ENCODE assay signal across 8 cellular contexts in the genomic region with DNA sequence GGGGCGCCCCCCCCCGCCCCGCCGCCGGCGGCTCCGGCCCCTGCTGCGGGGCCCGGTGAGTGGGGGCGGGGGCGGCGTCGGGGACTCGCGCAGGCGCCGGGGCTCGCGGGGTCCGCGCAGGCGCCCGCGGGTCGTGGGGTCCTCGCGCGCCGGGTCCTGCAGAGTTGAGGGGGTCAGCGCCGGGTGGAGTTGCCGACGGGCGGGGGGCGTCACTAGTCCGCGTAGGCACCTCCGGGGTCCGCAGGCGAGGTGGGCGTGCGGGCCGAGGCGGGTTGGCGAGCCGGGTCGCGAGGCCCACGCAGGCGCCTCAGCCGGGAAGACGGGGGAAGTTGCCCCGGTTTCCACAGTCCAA. TPM values are rescaled to one million over a fixed set of nuclear protein-coding genes. Genes with fewer than 3 reads are reported as not detected.
DNase-seq lines count a peak whose midpoint lies in the region; ATAC-seq, FAIRE-seq and TF ChIP-seq lines count a peak whose summit lies in the region.

No MANE protein-coding gene starts in this region.

- FAIRE-seq in K562 (lab: Jason Lieb, UNC) (no peak), GM12892 (lab: Jason Lieb, UNC) (no peak)

- in situ Hi-C loops in K562 (cut with MboI) = no loop called here

- no peak for TF ChIP-seq EP300 in K562 (IDR thresholded peaks at IDR 0.05; ENCODE audit: low read length)

- H3K4me3 ChIP-seq in HCT116 (replicated peaks in 1 of 2; ENCODE audit: low read depth in 1 of 2, low read length in 2 of 2) (peak overlapping the region; percentile 89 to 96), OCI-LY1 (ENCODE audit: low read depth, low read length, poor library complexity, severe bottlenecking) (peak overlapping the region; percentile 94), K562 (peak overlapping the region; percentile 94)

- no peaks in the 10 kb centered on the region for H3K9me3 Mint-ChIP-seq in stimulated activated effector memory CD8-positive, alpha-beta T cell treated with anti-CD3 and anti-CD28 coated beads, Interleukin-12 subunit alpha, Interleukin-12 subunit beta, amount 100 ng/mL, for 72 hours

- TF ChIP-seq CTCF in HCT116 (IDR thresholded peaks at IDR 0.05 in 2 of 3, conservative IDR thresholded peaks at IDR 0.05 in 1 of 3; ENCODE audit: borderline replicate concordance in 1 of 3, insufficient read depth in 1 of 3, low read depth in 2 of 3, low read length in 2 of 3) (no peak), OCI-LY1 (IDR thresholded peaks at IDR 0.05; ENCODE audit: low read length) (no peak), K562 (IDR thresholded peaks at IDR 0.05 in 2 of 3, conservative IDR thresholded peaks at IDR 0.05 in 1 of 3; ENCODE audit: insufficient read depth in 2 of 3, low read depth in 1 of 3, low read length in 3 of 3) (no peak)

- POLR2A ChIA-PET in HCT116 (lab: Charles Lee) = interaction anchor here (1.0 to 2.5 kb wide), 10 partner anchors 10 to 126 kb away, joined by 4 to 45 read pairs (median 6); a partner anchor contains a TSS
- POLR2A ChIA-PET in K562 (lab: Yijun Ruan, JAX) = interaction anchor here (0.6 to 3.4 kb wide), 16 partner anchors 7 to 203 kb away, joined by 3 to 34 read pairs (median 6); a partner anchor contains a TSS

- H3K36me3 ChIP-seq in ES-I3 (ENCODE audit: insufficient read depth, low read length) = no peaks in the 10 kb centered on the region
- H3K36me3 ChIP-seq in HCT116 (ENCODE audit: control insufficient read depth in 1 of 2, insufficient read depth in 2 of 2, low read length in 2 of 2) = peaks cover 0 to 13% of the 10 kb centered on the region in 2 experiments; a peak in 3 of 4 replicates
- peaks cover 31% of the 10 kb centered on the region; the same call in 1 of the 2 replicates for H3K36me3 ChIP-seq in OCI-LY1 (ENCODE audit: insufficient read depth, low read length)
- H3K36me3 ChIP-seq in K562 (ENCODE audit: control insufficient read depth, insufficient read depth, low read length) = peaks cover 37% of the 10 kb centered on the region

- H3K27me3 ChIP-seq in HCT116 (ENCODE audit: insufficient read depth, low read length) = no peaks in the 10 kb centered on the region
- no peaks in the 10 kb centered on the region for H3K27me3 ChIP-seq in OCI-LY1 (ENCODE audit: insufficient read depth, low read length)
- no peaks in the 10 kb centered on the region for H3K27me3 ChIP-seq in K562 (ENCODE audit: control insufficient read depth in 2 of 2, insufficient read depth in 2 of 2, low read length in 2 of 2)
- H3K27me3 ChIP-seq in layer of hippocampus (ENCODE audit: control insufficient read depth, insufficient read depth, low read length) = no peaks in the 10 kb centered on the region

- H3K4me2 ChIP-seq in HCT116 (ENCODE audit: low read length) = peak overlapping the region; percentile 98
- H3K4me2 ChIP-seq in OCI-LY1 (ENCODE audit: low read length) = peak overlapping the region; percentile 32; the same call in 1 of the 2 replicates
- peak overlapping the region; percentile 96 for H3K4me2 ChIP-seq in K562 (ENCODE audit: insufficient read depth, low read length)

- peaks cover 56% of the 10 kb centered on the region for H3K4me1 Mint-ChIP-seq in stimulated activated effector memory CD8-positive, alpha-beta T cell treated with anti-CD3 and anti-CD28 coated beads, Interleukin-12 subunit alpha, Interleukin-12 subunit beta, amount 100 ng/mL, for 72 hours

- H3K27ac ChIP-seq in HCT116 (ENCODE audit: low read depth, low read length) = peak overlapping the region; percentile 79
- H3K27ac ChIP-seq in OCI-LY1 (ENCODE audit: low read depth, low read length, poor library complexity, severe bottlenecking) = peak overlapping the region; percentile 71
- peak overlapping the region; percentile 97 for H3K27ac ChIP-seq in K562 (ENCODE audit: extremely low read depth, low read depth, low read length)
- H3K27ac ChIP-seq in layer of hippocampus (ENCODE audit: low read depth, low read length) = peak overlapping the region; percentile 88

- H3K9ac ChIP-seq in ES-I3 (ENCODE audit: low read depth, low read length) = peak overlapping the region; percentile 89
- H3K9ac ChIP-seq in HCT116 (ENCODE audit: low read length) = peak overlapping the region; percentile 96
- peak overlapping the region; percentile 95 for H3K9ac ChIP-seq in OCI-LY1 (ENCODE audit: low read length)
- H3K9ac ChIP-seq in K562 (ENCODE audit: insufficient read depth in 1 of 2, low read depth in 2 of 2, low read length in 2 of 2) = peak overlapping the region; percentile 94 to 99

- H3K79me2 ChIP-seq in HCT116 (ENCODE audit: insufficient read depth, low read length) (peaks cover 53% of the 10 kb centered on the region), OCI-LY1 (ENCODE audit: insufficient read depth, low read length) (peaks cover 42% of the 10 kb centered on the region), K562 (ENCODE audit: control insufficient read depth, insufficient read depth, low read length) (peaks cover 54% of the 10 kb centered on the region)

- RAD21 ChIA-PET in HCT116 (lab: Charles Lee; ENCODE audit: low non-redundant PET in 1 of 2, low total read pairs in 2 of 2, uncharacterized antibody in 2 of 2, unreplicated experiment in 2 of 2) = interaction anchor here in 1 of 2 experiments (1.1 to 1.4 kb wide), 2 partner anchors 42 to 126 kb away, joined by 4 to 8 read pairs; a partner anchor contains a TSS

- H3K4me1 ChIP-seq in ES-I3 (ENCODE audit: insufficient read depth, low read length) (peaks cover 25% of the 10 kb centered on the region), HCT116 (ENCODE audit: control insufficient read depth in 1 of 2, insufficient read depth in 2 of 2, low read length in 2 of 2) (peaks cover 20 to 41% of the 10 kb centered on the region in 2 experiments), OCI-LY1 (ENCODE audit: insufficient read depth, low read length, severe bottlenecking) (peaks cover 54% of the 10 kb centered on the region), K562 (replicated peaks in 1 of 2; ENCODE audit: control insufficient read depth in 2 of 2, insufficient read depth in 2 of 2, low read length in 2 of 2) (peaks cover 34 to 53% of the 10 kb centered on the region in 2 experiments; a peak in 4 of 5 replicates)

- peaks cover 9% of the 10 kb centered on the region for H3K9me1 ChIP-seq in K562 (ENCODE audit: control insufficient read depth, insufficient read depth, low read length)

- no peaks in the 10 kb centered on the region for H4K20me1 ChIP-seq in HCT116 (ENCODE audit: insufficient read depth)
- H4K20me1 ChIP-seq in OCI-LY1 (ENCODE audit: insufficient read depth, low read length) = no peaks in the 10 kb centered on the region
- peaks cover 46% of the 10 kb centered on the region for H4K20me1 ChIP-seq in K562 (replicated peaks; ENCODE audit: control insufficient read depth, insufficient read depth, low read length)

- H3K4me3 Mint-ChIP-seq in stimulated activated effector memory CD8-positive, alpha-beta T cell treated with anti-CD3 and anti-CD28 coated beads, Interleukin-12 subunit alpha, Interleukin-12 subunit beta, amount 100 ng/mL, for 72 hours = peak overlapping the region; percentile 99

- H3K36me3 Mint-ChIP-seq in stimulated activated effector memory CD8-positive, alpha-beta T cell treated with anti-CD3 and anti-CD28 coated beads, Interleukin-12 subunit alpha, Interleukin-12 subunit beta, amount 100 ng/mL, for 72 hours = peaks cover 48% of the 10 kb centered on the region

- no peak for DNase-seq in HCT116 (ENCODE audit: low read depth, low spot score)
- DNase-seq in K562 (ENCODE audit: extremely low read depth in 1 of 4, low spot score in 3 of 4) = peak; percentile 51 to 83 (median 77)
- no peak for DNase-seq in stimulated activated effector memory CD8-positive, alpha-beta T cell treated with anti-CD3 and anti-CD28 coated beads, Interleukin-12 subunit alpha, Interleukin-12 subunit beta, amount 100 ng/mL, for 72 hours (ENCODE audit: low spot score in 2 of 2)
- DNase-seq in GM12892 (ENCODE audit: insufficient read length) = no peak
- no peak for DNase-seq in NCI-H1092 treated with DMSO at 0.1 percent for 48 hours (lab: John Stamatoyannopoulos, UW)

- ATAC-seq in HCT116 (peak; percentile 22), K562 (peak; percentile 15)
- peak; percentile 22 for ATAC-seq in stimulated activated effector memory CD8-positive, alpha-beta T cell treated with anti-CD3 and anti-CD28 coated beads, Interleukin-12 subunit alpha, Interleukin-12 subunit beta, amount 100 ng/mL, for 72 hours

- WGBS in K562 (ENCODE audit: insufficient coverage, low coverage, missing lambda C conversion rate) = 5% methylated on average over 4 of the region's 53 CpGs

- no peak for TF ChIP-seq POLR2A in HCT116 (IDR thresholded peaks at IDR 0.05; ENCODE audit: borderline replicate concordance, extremely low read depth, insufficient read depth, insufficient read length)
- no peak for TF ChIP-seq POLR2A in K562 (conservative IDR thresholded peaks at IDR 0.05)
- TF ChIP-seq POLR2A in GM12892 (IDR thresholded peaks at IDR 0.05; ENCODE audit: low read depth, low read length) = no peak

- CTCF ChIA-PET in HCT116 (lab: Charles Lee) (interaction anchor here (1.9 kb wide), 1 partner anchor 160 kb away, joined by 8 read pairs; no protein-coding TSS in a partner anchor), K562 (lab: Yijun Ruan, JAX; ENCODE audit: low intra/inter-chr PET ratio) (no interaction called here)

- peaks cover 7% of the 10 kb centered on the region for H3F3A ChIP-seq in OCI-LY1 (ENCODE audit: insufficient read depth, low read length)

- H3K27ac Mint-ChIP-seq in stimulated activated effector memory CD8-positive, alpha-beta T cell treated with anti-CD3 and anti-CD28 coated beads, Interleukin-12 subunit alpha, Interleukin-12 subunit beta, amount 100 ng/mL, for 72 hours = peak overlapping the region; percentile 99

- H3K9me2 ChIP-seq in HCT116 (ENCODE audit: insufficient read depth) (no peaks in the 10 kb centered on the region), OCI-LY1 (ENCODE audit: low read depth, low read length) (no peaks in the 10 kb centered on the region)

- BruUV-seq in HCT116 (replicated peaks; lab: Mats Ljungman, UMichigan) (no TSS peak), K562 (replicated peaks; lab: Mats Ljungman, UMichigan) (no TSS peak)

- H3K9me3 ChIP-seq in ES-I3 (ENCODE audit: control insufficient read depth, insufficient read depth, low read length) (no peaks in the 10 kb centered on the region), HCT116 (ENCODE audit: control insufficient read depth in 1 of 2, insufficient read depth in 1 of 2, low read depth in 1 of 2, low read length in 2 of 2) (no peaks in the 10 kb centered on the region), OCI-LY1 (ENCODE audit: low read length) (no peaks in the 10 kb centered on the region), K562 (replicated peaks; ENCODE audit: control insufficient read depth, insufficient read depth, low read depth, low read length) (no peaks in the 10 kb centered on the region)

- TF ChIP-seq RAD21 in HCT116 (IDR thresholded peaks at IDR 0.05; ENCODE audit: low read depth) = no peak
- TF ChIP-seq RAD21 in K562 (CRISPR knock-in tag; conservative IDR thresholded peaks at IDR 0.05 in 1 of 2, IDR thresholded peaks at IDR 0.05 in 1 of 2) = no peak

- no peak overlapping the region for H2AFZ ChIP-seq in HCT116 (ENCODE audit: low read depth, low read length, poor library complexity, severe bottlenecking)
- H2AFZ ChIP-seq in OCI-LY1 (ENCODE audit: low read length) = no peak overlapping the region
- H2AFZ ChIP-seq in K562 (ENCODE audit: low read depth, low read length) = peak overlapping the region; percentile 92

- intact Hi-C loops in HCT116 (cut with micrococcal nuclease) = loop anchor here (5.0 kb wide), 1 partner anchor 91 kb away; a partner anchor contains a TSS
- intact Hi-C loops in K562 (cut with micrococcal nuclease) = loop anchor here (2.0 kb wide), 1 partner anchor 22 kb away; a partner anchor contains a TSS

RNA-seq across cellular contexts. Expression of a gene that starts 0.4 kb away (rescaled TPM):
- total RNA-seq in HCT116 (2021; ENCODE audit: unreplicated experiment) (96.7 TPM), K562 (2014; rRNA removed) (58.3 and 78.9 TPM in 2 replicates), K562 (2014; rRNA removed; fragmentation: Illumina TruSeq; extraction: Trizol) (25.5 and 28.1 TPM in 2 replicates), K562 (2015; rRNA removed; fragmentation: Illumina TruSeq; extraction: Trizol) (37.2 and 39.6 TPM in 2 replicates), K562 (2021) (115 and 135 TPM in 2 replicates)
- polyA plus RNA-seq in HCT116 (2012) = 67.9 and 75.2 TPM in 2 replicates
- total RNA-seq in K562 (2011; cell fraction: chromatin; rRNA removed; ENCODE audit: low replicate concordance) = 138 and 331 TPM in 2 replicates
- total RNA-seq in K562 (2011; cell fraction: nucleolus; rRNA removed) = 170 and 181 TPM in 2 replicates
- total RNA-seq in K562 (2011; cell fraction: nucleoplasm; rRNA removed) = 119 and 126 TPM in 2 replicates
- polyA plus RNA-seq in K562 (2011; rRNA removed) (37.0 and 59.5 TPM in 2 replicates), K562 (2014; fragmentation: Illumina TruSeq; extraction: Trizol) (42.6 and 75.6 TPM in 2 replicates), K562 (2014; fragmentation: Nextera tagmentation; extraction: Ambion mirVana) (under 1 TPM; 0.48 to 0.89 TPM), K562 (2014; rRNA removed) (72.9 and 82.6 TPM in 2 replicates)
- polyA plus RNA-seq in K562 (2011; cell fraction: cytosol; rRNA removed) = 51.6 and 73.6 TPM in 2 replicates
- polyA plus RNA-seq in K562 (2011; cell fraction: nucleus; rRNA removed) = 101 and 109 TPM in 2 replicates
- 69.7 and 88.1 TPM in 2 replicates for polyA plus RNA-seq in K562 (2012)
- polyA minus RNA-seq in K562 (2011; rRNA and poly(A)+ RNA removed) = 47.1 and 60.9 TPM in 2 replicates
- 68.7 and 77.1 TPM in 2 replicates for polyA minus RNA-seq in K562 (2011; cell fraction: cytosol; rRNA and poly(A)+ RNA removed)
- polyA minus RNA-seq in K562 (2011; cell fraction: nucleus; rRNA and poly(A)+ RNA removed) = 31.9 and 52.0 TPM in 2 replicates
- 52.7 TPM for polyA plus RNA-seq in GM12892 (2012; ENCODE audit: missing spikeins)

RNA-seq across cellular contexts. Expression of a gene that starts 21.5 kb away (rescaled TPM):
- total RNA-seq in HCT116 (2021; ENCODE audit: unreplicated experiment) = 63.0 TPM
- polyA plus RNA-seq in HCT116 (2012) = 49.1 and 50.2 TPM in 2 replicates
- total RNA-seq in K562 (2011; cell fraction: chromatin; rRNA removed; ENCODE audit: low replicate concordance) = 1.8 and 7.4 TPM in 2 replicates
- total RNA-seq in K562 (2011; cell fraction: nucleolus; rRNA removed) = 14.1 and 16.0 TPM in 2 replicates
- total RNA-seq in K562 (2011; cell fraction: nucleoplasm; rRNA removed) = 5.8 and 8.5 TPM in 2 replicates
- total RNA-seq in K562 (2014; rRNA removed) = 54.6 and 63.3 TPM in 2 replicates
- 12.3 and 13.9 TPM in 2 replicates for total RNA-seq in K562 (2014; rRNA removed; fragmentation: Illumina TruSeq; extraction: Trizol)
- total RNA-seq in K562 (2015; rRNA removed; fragmentation: Illumina TruSeq; extraction: Trizol) = 38.7 and 41.3 TPM in 2 replicates
- total RNA-seq in K562 (2021) = 81.3 and 85.8 TPM in 2 replicates
- 20.6 and 30.4 TPM in 2 replicates for polyA plus RNA-seq in K562 (2011; rRNA removed)
- polyA plus RNA-seq in K562 (2011; cell fraction: cytosol; rRNA removed) = 38.3 and 103 TPM in 2 replicates
- polyA plus RNA-seq in K562 (2011; cell fraction: nucleus; rRNA removed) = 17.4 and 24.9 TPM in 2 replicates
- polyA plus RNA-seq in K562 (2012) = 67.2 and 80.0 TPM in 2 replicates
- 21.8 and 37.7 TPM in 2 replicates for polyA plus RNA-seq in K562 (2014; fragmentation: Illumina TruSeq; extraction: Trizol)
- 1 to 10 TPM in 1 of 2 experiments, under 1 TPM in 1; 0.83 to 1.5 TPM for polyA plus RNA-seq in K562 (2014; fragmentation: Nextera tagmentation; extraction: Ambion mirVana)
- polyA plus RNA-seq in K562 (2014; rRNA removed) = 59.0 and 62.3 TPM in 2 replicates
- polyA minus RNA-seq in K562 (2011; rRNA and poly(A)+ RNA removed) = 5.2 and 9.1 TPM in 2 replicates
- polyA minus RNA-seq in K562 (2011; cell fraction: cytosol; rRNA and poly(A)+ RNA removed) = 23.1 and 31.8 TPM in 2 replicates
- polyA minus RNA-seq in K562 (2011; cell fraction: nucleus; rRNA and poly(A)+ RNA removed) = 6.2 and 6.8 TPM in 2 replicates
- polyA plus RNA-seq in GM12892 (2012; ENCODE audit: missing spikeins) = 7.7 TPM

RNA-seq across cellular contexts. Expression of a gene that starts 25.3 kb away (rescaled TPM):
- total RNA-seq in HCT116 (2021; ENCODE audit: unreplicated experiment) (33.3 TPM), K562 (2014; rRNA removed) (3.8 and 5.0 TPM in 2 replicates), K562 (2014; rRNA removed; fragmentation: Illumina TruSeq; extraction: Trizol) (1.6 and 1.7 TPM in 2 replicates), K562 (2015; rRNA removed; fragmentation: Illumina TruSeq; extraction: Trizol) (1.3 and 1.7 TPM in 2 replicates), K562 (2021) (5.6 and 8.1 TPM in 2 replicates)
- polyA plus RNA-seq in HCT116 (2012) = 37.7 and 47.8 TPM in 2 replicates
- 28.5 and 48.4 TPM in 2 replicates for total RNA-seq in K562 (2011; cell fraction: chromatin; rRNA removed; ENCODE audit: low replicate concordance)
- 21.7 and 25.3 TPM in 2 replicates for total RNA-seq in K562 (2011; cell fraction: nucleolus; rRNA removed)
- 13.4 and 18.0 TPM in 2 replicates for total RNA-seq in K562 (2011; cell fraction: nucleoplasm; rRNA removed)
- polyA plus RNA-seq in K562 (2011; rRNA removed) (3.5 and 3.6 TPM in 2 replicates), K562 (2014; fragmentation: Illumina TruSeq; extraction: Trizol) (4.3 and 4.5 TPM in 2 replicates), K562 (2014; fragmentation: Nextera tagmentation; extraction: Ambion mirVana) (not detected), K562 (2014; rRNA removed) (9.3 and 9.8 TPM in 2 replicates)
- 4.7 and 5.3 TPM in 2 replicates for polyA plus RNA-seq in K562 (2011; cell fraction: cytosol; rRNA removed)
- 46.8 and 66.1 TPM in 2 replicates for polyA plus RNA-seq in K562 (2011; cell fraction: nucleus; rRNA removed)
- 4.6 and 18.4 TPM in 2 replicates for polyA plus RNA-seq in K562 (2012)
- 1.7 and 2.2 TPM in 2 replicates for polyA minus RNA-seq in K562 (2011; rRNA and poly(A)+ RNA removed)
- 1.1 and 2.1 TPM in 2 replicates for polyA minus RNA-seq in K562 (2011; cell fraction: cytosol; rRNA and poly(A)+ RNA removed)
- polyA minus RNA-seq in K562 (2011; cell fraction: nucleus; rRNA and poly(A)+ RNA removed) = 7.0 and 11.6 TPM in 2 replicates
- polyA plus RNA-seq in GM12892 (2012; ENCODE audit: missing spikeins) = 0.19 TPM

RNA-seq across cellular contexts. Expression of a gene that starts 29.9 kb away (rescaled TPM):
- 10.6 TPM for total RNA-seq in HCT116 (2021; ENCODE audit: unreplicated experiment)
- polyA plus RNA-seq in HCT116 (2012) = 6.4 and 7.6 TPM in 2 replicates
- total RNA-seq in K562 (2011; cell fraction: chromatin; rRNA removed; ENCODE audit: low replicate concordance) = 8.0 and 35.1 TPM in 2 replicates
- total RNA-seq in K562 (2011; cell fraction: nucleolus; rRNA removed) = 26.1 and 32.9 TPM in 2 replicates
- total RNA-seq in K562 (2011; cell fraction: nucleoplasm; rRNA removed) = 13.7 and 16.3 TPM in 2 replicates
- total RNA-seq in K562 (2014; rRNA removed) = 3.9 and 4.6 TPM in 2 replicates
- total RNA-seq in K562 (2014; rRNA removed; fragmentation: Illumina TruSeq; extraction: Trizol) = 0.19 and 0.55 TPM in 2 replicates
- total RNA-seq in K562 (2015; rRNA removed; fragmentation: Illumina TruSeq; extraction: Trizol) = 2.1 TPM in 2 replicates
- 5.7 and 6.3 TPM in 2 replicates for total RNA-seq in K562 (2021)
- 1.3 and 3.2 TPM in 2 replicates for polyA plus RNA-seq in K562 (2011; rRNA removed)
- polyA plus RNA-seq in K562 (2011; cell fraction: cytosol; rRNA removed) = 2.8 and 7.3 TPM in 2 replicates
- polyA plus RNA-seq in K562 (2011; cell fraction: nucleus; rRNA removed) = 23.8 and 45.7 TPM in 2 replicates
- 5.1 and 12.3 TPM in 2 replicates for polyA plus RNA-seq in K562 (2012)
- polyA plus RNA-seq in K562 (2014; fragmentation: Illumina TruSeq; extraction: Trizol) = 2.2 and 5.1 TPM in 2 replicates
- under 1 TPM; 0.28 to 0.41 TPM for polyA plus RNA-seq in K562 (2014; fragmentation: Nextera tagmentation; extraction: Ambion mirVana)
- 6.2 and 7.9 TPM in 2 replicates for polyA plus RNA-seq in K562 (2014; rRNA removed)
- polyA minus RNA-seq in K562 (2011; rRNA and poly(A)+ RNA removed) = 0.81 and 1.5 TPM in 2 replicates
- 1.2 TPM in 1 of 2 replicates, not detected in the other for polyA minus RNA-seq in K562 (2011; cell fraction: cytosol; rRNA and poly(A)+ RNA removed)
- polyA minus RNA-seq in K562 (2011; cell fraction: nucleus; rRNA and poly(A)+ RNA removed) = 4.4 and 5.9 TPM in 2 replicates
- 2.0 TPM for polyA plus RNA-seq in GM12892 (2012; ENCODE audit: missing spikeins)

RNA-seq across cellular contexts. Expression of a gene that starts 49.2 kb away (rescaled TPM):
- total RNA-seq in HCT116 (2021; ENCODE audit: unreplicated experiment) (15.9 TPM), K562 (2014; rRNA removed) (24.0 and 36.5 TPM in 2 replicates), K562 (2014; rRNA removed; fragmentation: Illumina TruSeq; extraction: Trizol) (14.7 and 17.6 TPM in 2 replicates), K562 (2015; rRNA removed; fragmentation: Illumina TruSeq; extraction: Trizol) (18.6 and 19.0 TPM in 2 replicates), K562 (2021) (25.5 and 26.4 TPM in 2 replicates)
- 25.5 and 27.0 TPM in 2 replicates for polyA plus RNA-seq in HCT116 (2012)
- total RNA-seq in K562 (2011; cell fraction: chromatin; rRNA removed; ENCODE audit: low replicate concordance) = 57.9 and 171 TPM in 2 replicates
- total RNA-seq in K562 (2011; cell fraction: nucleolus; rRNA removed) = 67.1 and 78.4 TPM in 2 replicates
- total RNA-seq in K562 (2011; cell fraction: nucleoplasm; rRNA removed) = 53.0 and 59.6 TPM in 2 replicates
- polyA plus RNA-seq in K562 (2011; rRNA removed) (33.6 and 34.3 TPM in 2 replicates), K562 (2014; fragmentation: Illumina TruSeq; extraction: Trizol) (31.2 and 33.2 TPM in 2 replicates), K562 (2014; fragmentation: Nextera tagmentation; extraction: Ambion mirVana) (1 to 10 TPM in 1 of 2 experiments, under 1 TPM in 1; 0.87 to 2.9 TPM), K562 (2014; rRNA removed) (22.7 and 22.8 TPM in 2 replicates)
- polyA plus RNA-seq in K562 (2011; cell fraction: cytosol; rRNA removed) = 31.6 and 38.9 TPM in 2 replicates
- 66.1 and 111 TPM in 2 replicates for polyA plus RNA-seq in K562 (2011; cell fraction: nucleus; rRNA removed)
- polyA plus RNA-seq in K562 (2012) = 19.2 and 61.5 TPM in 2 replicates
- polyA minus RNA-seq in K562 (2011; rRNA and poly(A)+ RNA removed) = 34.7 and 44.2 TPM in 2 replicates
- 15.8 and 20.3 TPM in 2 replicates for polyA minus RNA-seq in K562 (2011; cell fraction: cytosol; rRNA and poly(A)+ RNA removed)
- 46.6 and 47.5 TPM in 2 replicates for polyA minus RNA-seq in K562 (2011; cell fraction: nucleus; rRNA and poly(A)+ RNA removed)
- not detected for polyA plus RNA-seq in GM12892 (2012; ENCODE audit: missing spikeins)

Comparison
In these comparisons a context has a peak if more than half of its experiments do, and no peak if none do; other contexts are left out.
1. DNase-seq: peak in K562 (4 of 4); none in HCT116 (single experiment), stimulated activated effector memory CD8-positive, alpha-beta T cell treated with anti-CD3 and anti-CD28 coated beads, Interleukin-12 subunit alpha, Interleukin-12 subunit beta, amount 100 ng/mL, for 72 hours (0 of 2), GM12892 (single experiment) and NCI-H1092 treated with DMSO at 0.1 percent for 48 hours (single experiment).
2. H3K4me2 ChIP-seq: peak in every context shown above with its lines; median percentile 98 in HCT116; 96 in K562; 32 in OCI-LY1.
3. Peak in every context shown above with its lines, with median percentiles within 50 percentile points of each other: H3K9ac ChIP-seq, ATAC-seq, H3K27ac ChIP-seq and H3K4me3 ChIP-seq.